ENCODE assay signal across 14 cellular contexts in the genomic region with DNA sequence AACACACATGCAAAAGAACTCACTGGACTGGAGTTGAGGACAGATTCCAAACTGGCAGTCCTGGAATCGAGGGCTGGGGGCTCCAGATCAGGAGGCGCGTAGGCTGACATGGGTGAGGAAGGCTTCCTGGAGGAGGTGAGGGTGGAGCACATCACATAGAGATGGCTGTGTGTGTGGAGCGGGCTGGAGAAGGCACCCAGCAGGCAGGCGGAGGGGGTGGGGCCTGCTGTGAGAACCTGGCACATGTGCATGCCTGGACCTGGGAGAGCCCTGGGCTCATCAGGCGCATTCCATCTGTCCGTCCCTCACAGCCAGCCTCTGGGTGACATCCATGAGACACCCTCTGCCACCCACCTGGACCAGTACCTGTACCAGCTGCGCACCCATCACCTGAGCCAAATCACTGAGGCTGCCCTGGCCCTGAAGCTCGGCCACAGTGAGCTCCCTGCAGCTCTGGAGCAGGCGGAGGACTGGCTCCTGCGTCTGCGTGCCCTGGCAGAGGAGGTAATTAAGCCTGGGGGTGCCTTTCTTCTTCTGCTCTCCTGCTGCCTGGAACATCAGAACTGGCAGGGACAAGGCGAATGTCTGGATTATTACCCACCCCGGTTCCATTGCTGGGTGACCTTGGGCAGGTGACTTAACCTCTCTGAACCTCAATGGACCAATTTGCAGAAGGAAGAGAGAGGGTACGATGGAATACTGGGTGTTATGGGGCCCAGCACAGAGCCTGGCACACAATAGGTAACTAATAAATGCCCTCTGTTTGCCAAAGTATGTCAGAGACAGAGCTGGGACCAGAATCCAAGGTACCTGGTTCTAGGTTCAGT.
DNase-seq lines count a peak whose midpoint lies in the region; ATAC-seq, FAIRE-seq and TF ChIP-seq lines count a peak whose summit lies in the region.
"Had no signal": no experiment of that assay in that cellular context is flagged by ENCODE, and none has a peak within 500 bp of the region (broad histone marks: within the 10 kb centered on the region; RNA-seq: fewer than 3 reads in every experiment).

No MANE protein-coding gene starts in this region.

- DNase-seq in Right ventricle myocardium inferior (ENCODE audit: missing footprints) (peak; percentile 55), right atrium auricular region (ENCODE audit: low spot score) (no peak), NT2/D1 (ENCODE audit: low read depth, low spot score) (no peak), kidney (peak; percentile 39), osteoblast (ENCODE audit: insufficient read length, low spot score, missing footprints) (peak; percentile 19), NCI-H187 treated with DMSO at 0.1 percent for 48 hours (lab: John Stamatoyannopoulos, UW) (no peak)
- no peak for DNase-seq in activated T-cell treated with anti-CD3 and anti-CD28 coated beads, Interleukin-2, amount 50 U/mL, for 48 hours
- DNase-seq: 8988T, Caco-2, NCI-H146, NCI-H510A treated with DMSO at 0.1 percent for 48 hours had no signal

- H3K36me3 ChIP-seq in right atrium auricular region (peaks cover 19% of the 10 kb centered on the region), NT2/D1 (ENCODE audit: insufficient read depth, insufficient read length, low read length) (peaks cover 2% of the 10 kb centered on the region), kidney (ENCODE audit: control insufficient read depth in 1 of 2, insufficient read depth in 2 of 2, low read length in 2 of 2) (no peaks in the 10 kb centered on the region), osteoblast (ENCODE audit: insufficient read depth, low read length) (no peaks in the 10 kb centered on the region)

- no peak overlapping the region for H2AFZ ChIP-seq in osteoblast (ENCODE audit: low read length)

- peak overlapping the region; percentile 10 for H3K9ac ChIP-seq in NT2/D1 (ENCODE audit: insufficient read length, low read depth)
- H3K9ac ChIP-seq in kidney (ENCODE audit: low read length in 2 of 2): no peak overlapping the region

- H3K27ac ChIP-seq in right atrium auricular region (no peak overlapping the region), kidney (ENCODE audit: low read depth in 2 of 2, low read length in 2 of 2) (no peak overlapping the region), osteoblast (ENCODE audit: low read depth, low read length) (no peak overlapping the region)
- H3K27ac ChIP-seq: SJSA1 had no signal

- H3K4me1 ChIP-seq in right atrium auricular region (no peaks in the 10 kb centered on the region), NT2/D1 (ENCODE audit: insufficient read depth, insufficient read length) (peaks cover 29% of the 10 kb centered on the region), kidney (ENCODE audit: control insufficient read depth in 1 of 2, insufficient read depth in 1 of 2, low read depth in 1 of 2, low read length in 2 of 2) (peaks cover 0 to 5% of the 10 kb centered on the region in 2 donors), osteoblast (ENCODE audit: insufficient read depth, low read length) (peaks cover 23% of the 10 kb centered on the region)
- H3K4me1 ChIP-seq: Caco-2 had no signal

- no peak for ATAC-seq in Right ventricle myocardium inferior
- no peak for ATAC-seq in HG03280 (IDR thresholded peaks at IDR 0.05; ENCODE audit: unreplicated experiment)

- no peak for FAIRE-seq in kidney (lab: Jason Lieb, UNC)
- FAIRE-seq: GM18507 had no signal

- H3K79me2 ChIP-seq in osteoblast (ENCODE audit: insufficient read depth, low read length): no peaks in the 10 kb centered on the region

- no peaks in the 10 kb centered on the region for H4K20me1 ChIP-seq in osteoblast (ENCODE audit: insufficient read depth, low read length)

- intact Hi-C loops in Right ventricle myocardium inferior (cut with DNase I): no loop called here
- intact Hi-C loops in kidney (cut with DNase I): no loop called here

- TF ChIP-seq CTCF in right atrium auricular region (IDR thresholded peaks at IDR 0.05) (no peak), kidney (IDR thresholded peaks at IDR 0.05; ENCODE audit: borderline replicate concordance, extremely low read depth, insufficient read depth) (no peak), osteoblast (IDR thresholded peaks at IDR 0.05; ENCODE audit: extremely low read depth, low read depth, low read length) (no peak)

- H3K4me2 ChIP-seq in osteoblast (ENCODE audit: insufficient read depth, low read length): no peak overlapping the region

- no peak overlapping the region for H3K4me3 ChIP-seq in right atrium auricular region
- no peak overlapping the region for H3K4me3 ChIP-seq in NT2/D1 (ENCODE audit: insufficient read length, low read depth)
- no peak overlapping the region for H3K4me3 ChIP-seq in kidney (ENCODE audit: low read length in 2 of 2)
- H3K4me3 ChIP-seq in osteoblast (ENCODE audit: insufficient read depth, low read length): no peak overlapping the region
- H3K4me3 ChIP-seq: SJSA1 had no signal

- no peaks in the 10 kb centered on the region for H3K9me3 ChIP-seq in right atrium auricular region
- H3K9me3 ChIP-seq in NT2/D1 (ENCODE audit: insufficient read depth, low read length): no peaks in the 10 kb centered on the region
- no peaks in the 10 kb centered on the region for H3K9me3 ChIP-seq in kidney (ENCODE audit: control insufficient read depth in 1 of 2, low read length in 2 of 2)
- H3K9me3 ChIP-seq in osteoblast (ENCODE audit: low read depth, low read length): no peaks in the 10 kb centered on the region
- H3K9me3 ChIP-seq: Caco-2, SJSA1 had no signal

- no peaks in the 10 kb centered on the region for H3K27me3 ChIP-seq in right atrium auricular region
- no peaks in the 10 kb centered on the region for H3K27me3 ChIP-seq in NT2/D1 (ENCODE audit: insufficient read depth, insufficient read length)
- H3K27me3 ChIP-seq in osteoblast (ENCODE audit: insufficient read depth, low read length): peaks cover 5% of the 10 kb centered on the region
- H3K27me3 ChIP-seq: SJSA1 had no signal

Comparison
In these comparisons a context has a peak if more than half of its experiments do, and no peak if none do; other contexts are left out.
1. DNase-seq: peak in Right ventricle myocardium inferior (single experiment), kidney (single experiment) and osteoblast (single experiment); none in right atrium auricular region (single experiment), NT2/D1 (single experiment), NCI-H187 treated with DMSO at 0.1 percent for 48 hours (single experiment) and activated T-cell treated with anti-CD3 and anti-CD28 coated beads, Interleukin-2, amount 50 U/mL, for 48 hours (0 of 2).